Comparison of ENCODE assay signal across 2 cellular contexts in the genomic region with DNA sequence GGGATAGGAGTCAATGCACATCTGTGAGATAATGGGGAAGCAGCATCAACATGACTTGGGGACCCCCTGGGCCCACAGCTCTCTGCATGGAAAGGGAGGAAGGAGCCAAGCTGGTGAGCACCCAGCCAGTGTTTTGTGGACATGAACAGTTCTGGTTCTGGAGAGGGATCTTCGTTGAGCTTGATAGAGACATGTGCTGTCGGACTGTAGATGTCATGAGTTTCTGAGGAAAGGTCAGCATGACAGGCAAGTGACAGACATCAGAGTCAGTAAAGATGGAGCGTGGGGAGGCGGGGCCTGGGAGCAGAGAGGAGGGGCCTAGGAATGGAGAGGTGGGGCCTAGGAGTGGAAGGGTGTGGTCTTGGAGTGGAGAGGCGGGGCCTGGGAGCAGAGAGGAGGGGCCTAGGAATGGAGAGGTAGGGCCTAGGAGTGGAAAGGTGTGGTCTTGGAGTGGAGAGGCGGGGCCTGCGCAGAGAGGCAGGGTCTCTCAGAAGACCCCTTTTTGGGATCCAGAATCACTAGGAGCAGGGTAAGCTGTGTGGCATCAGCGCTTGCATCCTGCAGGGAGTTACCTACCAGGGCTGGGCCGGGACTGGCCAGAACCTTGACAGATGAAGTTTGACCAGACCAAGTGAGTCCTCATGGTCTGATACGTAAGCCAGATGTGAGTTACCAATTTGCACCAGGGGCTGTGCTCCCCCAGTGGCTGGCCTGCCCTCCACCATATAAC.
TF ChIP-seq lines count a peak whose summit lies in the region.

No MANE protein-coding gene starts in this region.

TF ChIP-seq in HEK293, 187 proteins besides CTCF, POLR2A, EP300 and RAD21:
- TF ChIP-seq ZNF266 (tag by site-specific recombination; IDR thresholded peaks at IDR 0.05; ENCODE audit: low read depth) (no peak), ZFP69B (tag by site-specific recombination; IDR thresholded peaks at IDR 0.05) (no peak), KLF9 (tag by site-specific recombination; IDR thresholded peaks at IDR 0.05; ENCODE audit: low read depth) (no peak), KLF8 (tag by site-specific recombination; IDR thresholded peaks at IDR 0.05) (peak; percentile 51; the same call in 1 of the 2 replicates), ZFP37 (tag by site-specific recombination; IDR thresholded peaks at IDR 0.05) (no peak), ZNF623 (tag by site-specific recombination; IDR thresholded peaks at IDR 0.05) (no peak), ZNF596 (tag by site-specific recombination; IDR thresholded peaks at IDR 0.05) (no peak), ZNF843 (tag by site-specific recombination; IDR thresholded peaks at IDR 0.05) (no peak), ZNF341 (tag by site-specific recombination; IDR thresholded peaks at IDR 0.05; ENCODE audit: low read depth) (no peak), ZNF174 (tag by site-specific recombination; IDR thresholded peaks at IDR 0.05) (no peak), ZBTB17 (tag by site-specific recombination; IDR thresholded peaks at IDR 0.05) (no peak), ZNF416 (tag by site-specific recombination; IDR thresholded peaks at IDR 0.05) (no peak), SP3 (tag by site-specific recombination; IDR thresholded peaks at IDR 0.05) (0 out of 2 replicates have a peak, but pooled peaks have one; percentile 11), ZBTB44 (tag by site-specific recombination; IDR thresholded peaks at IDR 0.05) (no peak)

TF ChIP-seq in GM12878, 131 proteins besides CTCF, POLR2A, EP300 and RAD21:
- TF ChIP-seq POU2F2 (IDR thresholded peaks at IDR 0.05; ENCODE audit: borderline replicate concordance, low read depth, low read length) (no peak), KLF5 (IDR thresholded peaks at IDR 0.05; ENCODE audit: partially characterized antibody) (no peak), BHLHE40 (IDR thresholded peaks at IDR 0.05; ENCODE audit: borderline replicate concordance in 1 of 2, low read depth in 2 of 2, low read length in 1 of 2) (no peak), REST (IDR thresholded peaks at IDR 0.05; ENCODE audit: low read depth, low read length) (no peak), E4F1 (IDR thresholded peaks at IDR 0.05; ENCODE audit: borderline replicate concordance, partially characterized antibody) (no peak), ZBTB11 (CRISPR knock-in tag; IDR thresholded peaks at IDR 0.05) (no peak), SREBF1 (IDR thresholded peaks at IDR 0.05; ENCODE audit: low read length) (no peak), EGR1 (IDR thresholded peaks at IDR 0.05; ENCODE audit: borderline replicate concordance in 1 of 2, low read depth in 2 of 2, low read length in 2 of 2) (no peak), IRF4 (IDR thresholded peaks at IDR 0.05; ENCODE audit: low read depth, low read length) (no peak), ATF2 (IDR thresholded peaks at IDR 0.05; ENCODE audit: low read length) (no peak), RCOR1 (conservative IDR thresholded peaks at IDR 0.05; ENCODE audit: low read depth, low read length) (no peak)
- TF ChIP-seq, protein P1, sequence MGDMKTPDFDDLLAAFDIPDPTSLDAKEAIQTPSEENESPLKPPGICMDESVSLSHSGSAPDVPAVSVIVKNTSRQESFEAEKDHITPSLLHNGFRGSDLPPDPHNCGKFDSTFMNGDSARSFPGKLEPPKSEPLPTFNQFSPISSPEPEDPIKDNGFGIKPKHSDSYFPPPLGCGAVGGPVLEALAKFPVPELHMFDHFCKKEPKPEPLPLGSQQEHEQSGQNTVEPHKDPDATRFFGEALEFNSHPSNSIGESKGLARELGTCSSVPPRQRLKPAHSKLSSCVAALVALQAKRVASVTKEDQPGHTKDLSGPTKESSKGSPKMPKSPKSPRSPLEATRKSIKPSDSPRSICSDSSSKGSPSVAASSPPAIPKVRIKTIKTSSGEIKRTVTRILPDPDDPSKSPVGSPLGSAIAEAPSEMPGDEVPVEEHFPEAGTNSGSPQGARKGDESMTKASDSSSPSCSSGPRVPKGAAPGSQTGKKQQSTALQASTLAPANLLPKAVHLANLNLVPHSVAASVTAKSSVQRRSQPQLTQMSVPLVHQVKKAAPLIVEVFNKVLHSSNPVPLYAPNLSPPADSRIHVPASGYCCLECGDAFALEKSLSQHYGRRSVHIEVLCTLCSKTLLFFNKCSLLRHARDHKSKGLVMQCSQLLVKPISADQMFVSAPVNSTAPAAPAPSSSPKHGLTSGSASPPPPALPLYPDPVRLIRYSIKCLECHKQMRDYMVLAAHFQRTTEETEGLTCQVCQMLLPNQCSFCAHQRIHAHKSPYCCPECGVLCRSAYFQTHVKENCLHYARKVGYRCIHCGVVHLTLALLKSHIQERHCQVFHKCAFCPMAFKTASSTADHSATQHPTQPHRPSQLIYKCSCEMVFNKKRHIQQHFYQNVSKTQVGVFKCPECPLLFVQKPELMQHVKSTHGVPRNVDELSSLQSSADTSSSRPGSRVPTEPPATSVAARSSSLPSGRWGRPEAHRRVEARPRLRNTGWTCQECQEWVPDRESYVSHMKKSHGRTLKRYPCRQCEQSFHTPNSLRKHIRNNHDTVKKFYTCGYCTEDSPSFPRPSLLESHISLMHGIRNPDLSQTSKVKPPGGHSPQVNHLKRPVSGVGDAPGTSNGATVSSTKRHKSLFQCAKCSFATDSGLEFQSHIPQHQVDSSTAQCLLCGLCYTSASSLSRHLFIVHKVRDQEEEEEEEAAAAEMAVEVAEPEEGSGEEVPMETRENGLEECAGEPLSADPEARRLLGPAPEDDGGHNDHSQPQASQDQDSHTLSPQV (IDR thresholded peaks at IDR 0.05): no peak
- TF ChIP-seq, protein P2, sequence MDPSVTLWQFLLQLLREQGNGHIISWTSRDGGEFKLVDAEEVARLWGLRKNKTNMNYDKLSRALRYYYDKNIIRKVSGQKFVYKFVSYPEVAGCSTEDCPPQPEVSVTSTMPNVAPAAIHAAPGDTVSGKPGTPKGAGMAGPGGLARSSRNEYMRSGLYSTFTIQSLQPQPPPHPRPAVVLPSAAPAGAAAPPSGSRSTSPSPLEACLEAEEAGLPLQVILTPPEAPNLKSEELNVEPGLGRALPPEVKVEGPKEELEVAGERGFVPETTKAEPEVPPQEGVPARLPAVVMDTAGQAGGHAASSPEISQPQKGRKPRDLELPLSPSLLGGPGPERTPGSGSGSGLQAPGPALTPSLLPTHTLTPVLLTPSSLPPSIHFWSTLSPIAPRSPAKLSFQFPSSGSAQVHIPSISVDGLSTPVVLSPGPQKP (IDR thresholded peaks at IDR 0.05; ENCODE audit: low read depth, low read length): no peak
TF ChIP-seq in GM12878: peak in this region for 0.
